In genomic region chr11:9386086-9386485, GRCh38 we compare ENCODE assay signal across 8 cellular contexts. TPM values are rescaled to one million over a fixed set of nuclear protein-coding genes. Genes with fewer than 3 reads are reported as not detected.
DNase-seq lines count a peak whose midpoint lies in the region; ATAC-seq and TF ChIP-seq lines count a peak whose summit lies in the region.

No MANE protein-coding gene starts in this region.

- H3K27me3 ChIP-seq in BLaER1 (no peaks in the 10 kb centered on the region), Karpas-422 (ENCODE audit: low read length) (no peaks in the 10 kb centered on the region)
- no peaks in the 10 kb centered on the region for H3K27me3 ChIP-seq in naive thymus-derived CD4-positive, alpha-beta T cell (ENCODE audit: control insufficient read depth in 2 of 2, insufficient read depth in 2 of 2, low read length in 2 of 2)

- H3K4me3 Mint-ChIP-seq in naive thymus-derived CD4-positive, alpha-beta T cell, result peak overlapping the region in 9 of 10 donors; percentile 89 to 98 (median 94)

- no peaks in the 10 kb centered on the region for H3K9me3 Mint-ChIP-seq in naive thymus-derived CD4-positive, alpha-beta T cell

- H3K36me3 ChIP-seq in BLaER1 (peaks cover 38% of the 10 kb centered on the region), Karpas-422 (ENCODE audit: insufficient read depth, low read length) (peaks cover 27% of the 10 kb centered on the region)
- peaks cover 0 to 5% (median 0%) of the 10 kb centered on the region in 3 experiments for H3K36me3 ChIP-seq in naive thymus-derived CD4-positive, alpha-beta T cell (ENCODE audit: control insufficient read depth in 2 of 3, insufficient read depth in 3 of 3, low read length in 3 of 3)

- no peaks in the 10 kb centered on the region for H3K27me3 Mint-ChIP-seq in naive thymus-derived CD4-positive, alpha-beta T cell

- H3K4me1 ChIP-seq in BLaER1, result peaks cover 25% of the 10 kb centered on the region
- H3K4me1 ChIP-seq in Karpas-422 (ENCODE audit: low read length), result peaks cover 19% of the 10 kb centered on the region
- peaks cover 11 to 15% of the 10 kb centered on the region in 2 donors for H3K4me1 ChIP-seq in naive thymus-derived CD4-positive, alpha-beta T cell (ENCODE audit: control insufficient read depth in 2 of 2, insufficient read depth in 2 of 2, low read length in 2 of 2)

- ATAC-seq in naive thymus-derived CD4-positive, alpha-beta T cell, result no peak
- ATAC-seq in HG02970 (IDR thresholded peaks at IDR 0.05; ENCODE audit: low FRiP score, unreplicated experiment), result no peak
- ATAC-seq in GM18870 (IDR thresholded peaks at IDR 0.05; ENCODE audit: unreplicated experiment), result no peak
- no peak for ATAC-seq in HG03139 (IDR thresholded peaks at IDR 0.05; ENCODE audit: unreplicated experiment)

- no peak for TF ChIP-seq CTCF in choroid plexus epithelial cell (conservative IDR thresholded peaks at IDR 0.05; ENCODE audit: low read depth, low read length)

- H3K9me2 ChIP-seq in Karpas-422 (replicated peaks; ENCODE audit: insufficient read depth, low read length), result no peaks in the 10 kb centered on the region

- H3K4me3 ChIP-seq in BLaER1 (peak overlapping the region; percentile 84), Karpas-422 (ENCODE audit: low read length) (peak overlapping the region; percentile 82), choroid plexus epithelial cell (ENCODE audit: low read depth, low read length) (peak overlapping the region; percentile 94)
- no peak overlapping the region for H3K4me3 ChIP-seq in naive thymus-derived CD4-positive, alpha-beta T cell (ENCODE audit: low read length)

- no peaks in the 10 kb centered on the region for H3K9me3 ChIP-seq in BLaER1
- H3K9me3 ChIP-seq in Karpas-422 (ENCODE audit: low read length), result no peaks in the 10 kb centered on the region
- no peaks in the 10 kb centered on the region for H3K9me3 ChIP-seq in naive thymus-derived CD4-positive, alpha-beta T cell (ENCODE audit: control insufficient read depth in 2 of 3, low read length in 3 of 3)

- intact Hi-C loops in naive thymus-derived CD4-positive, alpha-beta T cell (cut with micrococcal nuclease), result loop anchor here in 1 of 2 donors (5.0 to 10.0 kb wide), 2 partner anchors 124 to 919 kb away; partner anchors contain the start of gene ADM

- H3K36me3 Mint-ChIP-seq in naive thymus-derived CD4-positive, alpha-beta T cell, result peaks cover 0 to 8% (median 0%) of the 10 kb centered on the region in 5 donors

- H2AFZ ChIP-seq in Karpas-422 (ENCODE audit: low read length), result no peak overlapping the region

- H4K20me1 ChIP-seq in BLaER1 (peaks cover 65% of the 10 kb centered on the region), Karpas-422 (ENCODE audit: insufficient read depth, low read depth, low read length) (peaks cover 27% of the 10 kb centered on the region)

- peaks cover 25 to 59% (median 46%) of the 10 kb centered on the region in 7 donors for H3K4me1 Mint-ChIP-seq in naive thymus-derived CD4-positive, alpha-beta T cell

- POLR2A ChIA-PET in naive thymus-derived CD4-positive, alpha-beta T cell (lab: Charles Lee), result interaction anchor here (0.5 to 4.2 kb wide), 8 partner anchors 9 to 79 kb away, joined by 3 to 35 read pairs (median 4); partner anchors contain the start of genes TMEM41B and ZNF143

- peaks cover 62% of the 10 kb centered on the region for H3K79me2 ChIP-seq in Karpas-422 (ENCODE audit: low read length)

- H3K9ac ChIP-seq in BLaER1, result peak overlapping the region; percentile 96
- H3K9ac ChIP-seq in Karpas-422 (ENCODE audit: low read length), result peak overlapping the region; percentile 99

- peak; percentile 39 for DNase-seq in Karpas-422
- DNase-seq in choroid plexus epithelial cell (ENCODE audit: low read depth), result no peak
- no peak for DNase-seq in naive thymus-derived CD4-positive, alpha-beta T cell
- DNase-seq in amniotic stem cell (lab: John Stamatoyannopoulos, UW), result no peak

- CTCF ChIA-PET in naive thymus-derived CD4-positive, alpha-beta T cell (lab: Charles Lee), result interaction anchor here (0.8 kb wide), 1 partner anchor 73 kb away, joined by 3 read pairs; no protein-coding TSS in a partner anchor

- no peak overlapping the region for H3K27ac ChIP-seq in BLaER1
- H3K27ac ChIP-seq in Karpas-422 (ENCODE audit: low read length), result peak overlapping the region; percentile 80
- no peak overlapping the region for H3K27ac ChIP-seq in naive thymus-derived CD4-positive, alpha-beta T cell (ENCODE audit: low read depth, low read length)

- H3K4me2 ChIP-seq in BLaER1 (peak overlapping the region; percentile 93), Karpas-422 (ENCODE audit: low read depth, low read length, poor library complexity, severe bottlenecking) (peak overlapping the region; percentile 82)

- H3K27ac Mint-ChIP-seq in naive thymus-derived CD4-positive, alpha-beta T cell, result peak overlapping the region in 3 of 9 donors; percentile 32 to 94 (median 79)

RNA-seq across cellular contexts. Expression of gene IPO7, which starts 1.6 kb away (rescaled TPM):
- total RNA-seq in Karpas-422 (2014; rRNA removed; shearing (Covaris generic); ENCODE audit: low replicate concordance), result 48.6 and 77.6 TPM in 2 replicates
- total RNA-seq in naive thymus-derived CD4-positive, alpha-beta T cell, result 100 to 1,000 TPM in 1 of 5 experiments, 10 to 100 TPM in 4; 47.3 to 105 (median 61.3) TPM
- 1 to 10 TPM; 4.1 to 7.7 TPM for polyA plus RNA-seq in naive thymus-derived CD4-positive, alpha-beta T cell
